Comparison of ENCODE assay signal across 23 cellular contexts in genomic region chrX:40078489-40079288, GRCh38. TPM values are rescaled to one million over a fixed set of nuclear protein-coding genes. Genes with fewer than 3 reads are reported as not detected.
DNase-seq lines count a peak whose midpoint lies in the region; TF ChIP-seq lines count a peak whose summit lies in the region.
"Had no signal": no experiment of that assay in that cellular context is flagged by ENCODE, and none has a peak within 500 bp of the region (broad histone marks: within the 10 kb centered on the region; RNA-seq: fewer than 3 reads in every experiment).

No MANE protein-coding gene starts in this region.

- H3K9ac ChIP-seq in BLaER1 = no peak overlapping the region

- H3K27ac ChIP-seq in BLaER1 = no peak overlapping the region
- H3K27ac ChIP-seq: spleen had no signal

- peak overlapping the region; percentile 55 for H3K4me2 ChIP-seq in BLaER1

- H3K36me3 ChIP-seq in BLaER1 = peaks cover 49% of the 10 kb centered on the region

- peaks cover 100% of the 10 kb centered on the region for H4K20me1 ChIP-seq in BLaER1

- H3K27me3 ChIP-seq in BLaER1 = peaks cover 8% of the 10 kb centered on the region

- peaks cover 80% of the 10 kb centered on the region for H3K4me1 ChIP-seq in BLaER1

- DNase-seq in ELF-1 (ENCODE audit: low read depth, low spot score) = peak; percentile 7
- DNase-seq in astrocyte of the hippocampus (ENCODE audit: low read depth, low spot score) = peak; percentile 37
- no peak for DNase-seq in mesothelial cell of epicardium (ENCODE audit: low spot score in 2 of 2, unreplicated experiment in 2 of 2)
- DNase-seq in HPDE6-E6E7 (ENCODE audit: extremely low spot score) = no peak
- DNase-seq in NCI-H1694 (lab: John Stamatoyannopoulos, UW) = no peak
- DNase-seq in NCI-H2196 (lab: John Stamatoyannopoulos, UW; ENCODE audit: unreplicated experiment) = no peak
- no peak for DNase-seq in activated naive CD8-positive, alpha-beta T cell treated with anti-CD3 and anti-CD28 coated beads for 36 hours
- DNase-seq: activated B cell treated with CpG ODN at 0.5 μM for 24 hours; activated CD4-positive, alpha-beta memory T cell treated with anti-CD3 and anti-CD28 coated beads for 36 hours; activated naive CD4-positive, alpha-beta T cell treated with Interleukin-2 at 50 U/mL for 16 hours; activated T-cell treated with anti-CD3 and anti-CD28 coated beads for 4 hours; central memory CD4-positive, alpha-beta T cell; immature natural killer cell; left ventricle myocardium superior; NCI-H1436 treated with DMSO at 0.1 percent for 48 hours; NCI-H2171; NCI-H748 treated with DMSO at 0.1 percent for 48 hours; occipital lobe; spleen; stimulated activated CD4-positive, alpha-beta T cell treated with anti-CD3 and anti-CD28 coated beads, Interleukin-4, amount 100 ng/mL, for 1 hour; stimulated activated naive CD4-positive, alpha-beta T cell treated with Interleukin-2 at 50 U/mL for 16 hours had no signal

- no peak overlapping the region for H3K4me3 ChIP-seq in BLaER1
- H3K4me3 ChIP-seq: spleen had no signal

- no peaks in the 10 kb centered on the region for H3K27me3 Mint-ChIP-seq in mesothelial cell of epicardium (ENCODE audit: low read depth)
- no peaks in the 10 kb centered on the region for H3K27me3 Mint-ChIP-seq in activated naive CD8-positive, alpha-beta T cell treated with anti-CD3 and anti-CD28 coated beads for 36 hours
- H3K27me3 Mint-ChIP-seq: activated B cell treated with CpG ODN at 0.5 μM for 24 hours; activated CD4-positive, alpha-beta memory T cell treated with anti-CD3 and anti-CD28 coated beads for 36 hours had no signal

- H3K36me3 Mint-ChIP-seq in mesothelial cell of epicardium = peaks cover 12% of the 10 kb centered on the region
- H3K36me3 Mint-ChIP-seq in activated naive CD8-positive, alpha-beta T cell treated with anti-CD3 and anti-CD28 coated beads for 36 hours = peaks cover 11% of the 10 kb centered on the region

- peaks cover 4% of the 10 kb centered on the region; the same call in 1 of the 2 replicates for H3K9me3 ChIP-seq in BLaER1
- H3K9me3 ChIP-seq: spleen had no signal

- H3K4me1 Mint-ChIP-seq in mesothelial cell of epicardium = peaks cover 35% of the 10 kb centered on the region
- peaks cover 27% of the 10 kb centered on the region for H3K4me1 Mint-ChIP-seq in activated naive CD8-positive, alpha-beta T cell treated with anti-CD3 and anti-CD28 coated beads for 36 hours

- peaks cover 4% of the 10 kb centered on the region for H3K9me3 Mint-ChIP-seq in mesothelial cell of epicardium
- no peaks in the 10 kb centered on the region for H3K9me3 Mint-ChIP-seq in activated naive CD8-positive, alpha-beta T cell treated with anti-CD3 and anti-CD28 coated beads for 36 hours
- H3K9me3 Mint-ChIP-seq: activated B cell treated with CpG ODN at 0.5 μM for 24 hours; activated CD4-positive, alpha-beta memory T cell treated with anti-CD3 and anti-CD28 coated beads for 36 hours; immature natural killer cell; T-helper 2 cell treated with Interferon-gamma antibody and Interleukin-4, amounts not matched to agents 5 μg/mL and 100 μg/mL, for 36 hours had no signal

- peak overlapping the region; percentile 47 for H3K27ac Mint-ChIP-seq in mesothelial cell of epicardium
- H3K27ac Mint-ChIP-seq in activated naive CD8-positive, alpha-beta T cell treated with anti-CD3 and anti-CD28 coated beads for 36 hours = no peak overlapping the region
- H3K27ac Mint-ChIP-seq: activated B cell treated with CpG ODN at 0.5 μM for 24 hours; activated CD4-positive, alpha-beta memory T cell treated with anti-CD3 and anti-CD28 coated beads for 36 hours; T-helper 2 cell treated with Interferon-gamma antibody and Interleukin-4, amounts not matched to agents 5 μg/mL and 100 μg/mL, for 36 hours had no signal

- TF ChIP-seq CTCF in mesothelial cell of epicardium (IDR thresholded peaks at IDR 0.05; ENCODE audit: unreplicated experiment) = no peak

- H3K4me3 Mint-ChIP-seq in mesothelial cell of epicardium = no peak overlapping the region
- H3K4me3 Mint-ChIP-seq in activated naive CD8-positive, alpha-beta T cell treated with anti-CD3 and anti-CD28 coated beads for 36 hours = no peak overlapping the region
- H3K4me3 Mint-ChIP-seq: activated B cell treated with CpG ODN at 0.5 μM for 24 hours; activated CD4-positive, alpha-beta memory T cell treated with anti-CD3 and anti-CD28 coated beads for 36 hours; immature natural killer cell; T-helper 2 cell treated with Interferon-gamma antibody and Interleukin-4, amounts not matched to agents 5 μg/mL and 100 μg/mL, for 36 hours had no signal

RNA-seq across cellular contexts. Expression of gene BCOR, which starts 19.1 kb away (rescaled TPM):
- total RNA-seq in mesothelial cell of epicardium = 49.0 to 52.3 TPM (median 49.7 TPM) in 3 replicates
- total RNA-seq in activated naive CD8-positive, alpha-beta T cell treated with anti-CD3 and anti-CD28 coated beads for 36 hours = 10 to 100 TPM; 32.3 to 36.0 TPM

Comparison
In these comparisons a context has a peak if more than half of its experiments do, and no peak if none do; other contexts are left out.
1. DNase-seq: peak in ELF-1 (single experiment) and astrocyte of the hippocampus (single experiment); none in mesothelial cell of epicardium (0 of 2), HPDE6-E6E7 (single experiment), NCI-H1694 (single experiment), NCI-H2196 (single experiment) and activated naive CD8-positive, alpha-beta T cell treated with anti-CD3 and anti-CD28 coated beads for 36 hours (single experiment).